32 cellular contexts compared by ENCODE assay signal in genomic region chr2:58800846-58801245, GRCh38.
"Had no signal": no experiment of that assay in that cellular context is flagged by ENCODE, and none has a peak within 500 bp of the region (broad histone marks: within the 10 kb centered on the region; RNA-seq: fewer than 3 reads in every experiment).

No MANE protein-coding gene starts in this region.

- H3K36me3 ChIP-seq: adrenal gland, esophagus squamous epithelium, gastroesophageal sphincter, heart right ventricle, WERI-Rb-1 had no signal

- H3K4me1 ChIP-seq: adrenal gland, body of pancreas, esophagus squamous epithelium, gastroesophageal sphincter, heart right ventricle had no signal

- H3K27ac ChIP-seq: adrenal gland, body of pancreas, esophagus squamous epithelium, gastroesophageal sphincter, heart right ventricle, WERI-Rb-1 had no signal

- DNase-seq: activated B cell treated with CpG ODN at 0.5 μM for 24 hours; activated CD4-positive, alpha-beta T cell treated with anti-CD3 and anti-CD28 coated beads for 48 hours; activated CD4-positive, alpha-beta T cell treated with anti-CD3 and anti-CD28 coated beads, Interleukin-2, amount 50 U/mL, for 1 hour; activated CD4-positive, alpha-beta T cell treated with anti-CD3 and anti-CD28 coated beads, Interleukin-2, amount 50 U/mL, for 48 hours; activated CD8-positive, alpha-beta memory T cell treated with anti-CD3 and anti-CD28 coated beads for 24 hours; activated CD8-positive, alpha-beta T cell treated with anti-CD3 and anti-CD28 coated beads for 36 hours; activated effector memory CD4-positive, alpha-beta T cell treated with Interleukin-2 at 50 U/mL for 16 hours; activated gamma-delta T cell treated with Interleukin-2 at 50 U/mL for 16 hours; activated naive CD4-positive, alpha-beta T cell treated with Interleukin-2 at 50 U/mL for 16 hours; activated naive CD8-positive, alpha-beta T cell treated with anti-CD3 and anti-CD28 coated beads for 36 hours; activated naive CD8-positive, alpha-beta T cell treated with anti-CD3 and anti-CD28 coated beads, Interleukin-2, amount 50 U/mL, for 24 hours; activated T-cell treated with anti-CD3 and anti-CD28 coated beads, Interleukin-2, amount 50 U/mL, for 4 hours; adrenal gland; amygdala; aorta; body of pancreas; caudate nucleus; cortex of kidney; dermis blood vessel endothelial cell; effector CD4-positive, alpha-beta T cell; effector memory CD8-positive, alpha-beta T cell; erythroblast; esophagus squamous epithelium; foreskin melanocyte; heart right ventricle; T-helper 17 cell; T1000; WERI-Rb-1 had no signal

- H3K36me3 Mint-ChIP-seq: activated naive CD4-positive, alpha-beta T cell treated with anti-CD3 and anti-CD28 coated beads, Interleukin-2, amount 50 U/mL, for 24 hours; activated naive CD8-positive, alpha-beta T cell treated with anti-CD3 and anti-CD28 coated beads for 36 hours had no signal

- H3K27me3 Mint-ChIP-seq: activated CD8-positive, alpha-beta T cell treated with anti-CD3 and anti-CD28 coated beads for 36 hours; activated naive CD4-positive, alpha-beta T cell treated with anti-CD3 and anti-CD28 coated beads, Interleukin-2, amount 50 U/mL, for 24 hours; activated naive CD8-positive, alpha-beta T cell treated with anti-CD3 and anti-CD28 coated beads for 36 hours; activated naive CD8-positive, alpha-beta T cell treated with anti-CD3 and anti-CD28 coated beads, Interleukin-2, amount 50 U/mL, for 24 hours; activated T-helper 17 cell treated with anti-CD3 and anti-CD28 coated beads, Interleukin-2, amount 50 U/mL, for 72 hours; effector memory CD8-positive, alpha-beta T cell; T-helper 17 cell had no signal

- H3K27me3 ChIP-seq: adrenal gland, body of pancreas had no signal

- H3K27ac Mint-ChIP-seq: activated B cell treated with CpG ODN at 0.5 μM for 24 hours; activated CD8-positive, alpha-beta T cell treated with anti-CD3 and anti-CD28 coated beads for 36 hours; activated naive CD4-positive, alpha-beta T cell treated with anti-CD3 and anti-CD28 coated beads, Interleukin-2, amount 50 U/mL, for 24 hours; activated naive CD8-positive, alpha-beta T cell treated with anti-CD3 and anti-CD28 coated beads for 36 hours; activated naive CD8-positive, alpha-beta T cell treated with anti-CD3 and anti-CD28 coated beads, Interleukin-2, amount 50 U/mL, for 24 hours; activated T-helper 17 cell treated with anti-CD3 and anti-CD28 coated beads, Interleukin-2, amount 50 U/mL, for 72 hours; effector memory CD8-positive, alpha-beta T cell; T-helper 17 cell; T-helper 2 cell treated with Interferon-gamma antibody and Interleukin-4, amounts not matched to agents 5 μg/mL and 100 μg/mL, for 36 hours had no signal

- H3K9me3 ChIP-seq: adrenal gland, body of pancreas, esophagus squamous epithelium, gastroesophageal sphincter, heart right ventricle had no signal

- H3K4me1 Mint-ChIP-seq: activated B cell treated with CpG ODN at 0.5 μM for 24 hours; activated naive CD4-positive, alpha-beta T cell treated with anti-CD3 and anti-CD28 coated beads, Interleukin-2, amount 50 U/mL, for 24 hours; activated naive CD8-positive, alpha-beta T cell treated with anti-CD3 and anti-CD28 coated beads, Interleukin-2, amount 50 U/mL, for 24 hours; activated T-helper 17 cell treated with anti-CD3 and anti-CD28 coated beads, Interleukin-2, amount 50 U/mL, for 72 hours; T-helper 17 cell had no signal

- H3K9me3 Mint-ChIP-seq: activated B cell treated with CpG ODN at 0.5 μM for 24 hours; activated naive CD4-positive, alpha-beta T cell treated with anti-CD3 and anti-CD28 coated beads, Interleukin-2, amount 50 U/mL, for 24 hours; activated naive CD8-positive, alpha-beta T cell treated with anti-CD3 and anti-CD28 coated beads for 36 hours; T-helper 2 cell treated with Interferon-gamma antibody and Interleukin-4, amounts not matched to agents 5 μg/mL and 100 μg/mL, for 36 hours had no signal

- H3K4me3 ChIP-seq: adrenal gland, body of pancreas, esophagus squamous epithelium, gastroesophageal sphincter, heart right ventricle had no signal

- H3K4me3 Mint-ChIP-seq: activated B cell treated with CpG ODN at 0.5 μM for 24 hours; activated CD8-positive, alpha-beta T cell treated with anti-CD3 and anti-CD28 coated beads for 36 hours; activated naive CD4-positive, alpha-beta T cell treated with anti-CD3 and anti-CD28 coated beads, Interleukin-2, amount 50 U/mL, for 24 hours; activated naive CD8-positive, alpha-beta T cell treated with anti-CD3 and anti-CD28 coated beads for 36 hours; activated naive CD8-positive, alpha-beta T cell treated with anti-CD3 and anti-CD28 coated beads, Interleukin-2, amount 50 U/mL, for 24 hours; activated T-cell treated with anti-CD3 and anti-CD28 coated beads, Interleukin-2, amount 50 U/mL, for 4 hours; activated T-helper 17 cell treated with anti-CD3 and anti-CD28 coated beads, Interleukin-2, amount 50 U/mL, for 72 hours; effector memory CD8-positive, alpha-beta T cell; T-helper 17 cell; T-helper 2 cell treated with Interferon-gamma antibody and Interleukin-4, amounts not matched to agents 5 μg/mL and 100 μg/mL, for 36 hours had no signal
